Comparison of ENCODE assay signal across 13 cellular contexts in genomic region chr7:38283809-38284208, GRCh38.
DNase-seq lines count a peak whose midpoint lies in the region; ATAC-seq and TF ChIP-seq lines count a peak whose summit lies in the region.
"Had no signal": no experiment of that assay in that cellular context is flagged by ENCODE, and none has a peak within 500 bp of the region (broad histone marks: within the 10 kb centered on the region; RNA-seq: fewer than 3 reads in every experiment).

No MANE protein-coding gene starts in this region.

- no peak overlapping the region for H3K4me3 Mint-ChIP-seq in CD4-positive, alpha-beta T cell
- H3K4me3 Mint-ChIP-seq: B cell; CD8-positive, alpha-beta T cell had no signal

- H3K27ac ChIP-seq in BLaER1, result no peak overlapping the region
- H3K27ac ChIP-seq in BLaER1 treated with 17β-estradiol and CSF1 and Interleukin-3, amounts not matched to agents 10 nM and 100 nM, result no peak overlapping the region
- no peak overlapping the region for H3K27ac ChIP-seq in CD4-positive, alpha-beta T cell (ENCODE audit: low read depth, low read length)

- intact Hi-C loops in CD4-positive, alpha-beta T cell (cut with DNase I, micrococcal nuclease), result no loop called here

- no peak overlapping the region for H3K27ac Mint-ChIP-seq in CD4-positive, alpha-beta T cell
- H3K27ac Mint-ChIP-seq: B cell; CD8-positive, alpha-beta T cell had no signal

- H3K36me3 Mint-ChIP-seq in CD4-positive, alpha-beta T cell (ENCODE audit: low read depth), result no peaks in the 10 kb centered on the region
- H3K36me3 Mint-ChIP-seq: CD8-positive, alpha-beta T cell had no signal

- peaks cover 19% of the 10 kb centered on the region for H3K4me1 ChIP-seq in BLaER1
- H3K4me1 ChIP-seq in BLaER1 treated with 17β-estradiol and CSF1 and Interleukin-3, amounts not matched to agents 10 nM and 100 nM, result peaks cover 15 to 31% (median 22%) of the 10 kb centered on the region in 10 experiments; a peak in 19 of 20 replicates

- no peaks in the 10 kb centered on the region for H3K9me3 ChIP-seq in BLaER1
- no peaks in the 10 kb centered on the region for H3K9me3 ChIP-seq in BLaER1 treated with 17β-estradiol and CSF1 and Interleukin-3, amounts not matched to agents 10 nM and 100 nM (replicated peaks in 1 of 11)
- no peaks in the 10 kb centered on the region for H3K9me3 ChIP-seq in CD4-positive, alpha-beta T cell (ENCODE audit: control insufficient read depth, low read length)

- no peak overlapping the region for H3K4me3 ChIP-seq in BLaER1
- H3K4me3 ChIP-seq in BLaER1 treated with 17β-estradiol and CSF1 and Interleukin-3, amounts not matched to agents 10 nM and 100 nM, result no peak overlapping the region

- H3K36me3 ChIP-seq in BLaER1, result no peaks in the 10 kb centered on the region
- H3K36me3 ChIP-seq in BLaER1 treated with 17β-estradiol and CSF1 and Interleukin-3, amounts not matched to agents 10 nM and 100 nM, result no peaks in the 10 kb centered on the region

- no peaks in the 10 kb centered on the region for H3K9me3 Mint-ChIP-seq in CD4-positive, alpha-beta T cell
- H3K9me3 Mint-ChIP-seq: CD8-positive, alpha-beta T cell had no signal

- no peak overlapping the region for H3K9ac ChIP-seq in BLaER1
- no peak overlapping the region for H3K9ac ChIP-seq in BLaER1 treated with 17β-estradiol and CSF1 and Interleukin-3, amounts not matched to agents 10 nM and 100 nM

- no peaks in the 10 kb centered on the region for H3K27me3 ChIP-seq in BLaER1
- no peaks in the 10 kb centered on the region for H3K27me3 ChIP-seq in BLaER1 treated with 17β-estradiol and CSF1 and Interleukin-3, amounts not matched to agents 10 nM and 100 nM
- H3K27me3 ChIP-seq in CD4-positive, alpha-beta T cell (ENCODE audit: control insufficient read depth, insufficient read depth, low read length), result no peaks in the 10 kb centered on the region

- POLR2A ChIA-PET in CD4-positive, alpha-beta T cell (lab: Charles Lee), result no interaction called here

- no peaks in the 10 kb centered on the region for H3K4me1 Mint-ChIP-seq in CD4-positive, alpha-beta T cell (ENCODE audit: low read depth)
- H3K4me1 Mint-ChIP-seq: B cell had no signal

- ATAC-seq in GM18517 (IDR thresholded peaks at IDR 0.05; ENCODE audit: unreplicated experiment), result no peak
- no peak for ATAC-seq in CD4-positive, alpha-beta T cell (ENCODE audit: poor library complexity)
- ATAC-seq: CD8-positive, alpha-beta T cell; HCT116 had no signal

- no peak for TF ChIP-seq CTCF in CD4-positive, alpha-beta T cell (IDR thresholded peaks at IDR 0.05)

- DNase-seq in OCI-M1 (lab: John Stamatoyannopoulos, UW) (peak; percentile 4), myocyte (ENCODE audit: low read depth) (peak; percentile 4), SHP77 treated with DMSO at 0.1 percent for 48 hours (lab: John Stamatoyannopoulos, UW) (no peak)
- no peak for DNase-seq in CD4-positive, alpha-beta T cell
- DNase-seq: CD8-positive, alpha-beta T cell; NCI-H187 treated with DMSO at 0.1 percent for 48 hours; NCI-H524; T-helper 1 cell had no signal

- no peaks in the 10 kb centered on the region for H4K20me1 ChIP-seq in BLaER1
- H4K20me1 ChIP-seq in BLaER1 treated with 17β-estradiol and CSF1 and Interleukin-3, amounts not matched to agents 10 nM and 100 nM, result no peaks in the 10 kb centered on the region

- peak overlapping the region; percentile 69 for H3K4me2 ChIP-seq in BLaER1
- peak overlapping the region in 10 of 11 experiments; percentile 35 to 66 (median 56); a peak in 19 of 22 replicates for H3K4me2 ChIP-seq in BLaER1 treated with 17β-estradiol and CSF1 and Interleukin-3, amounts not matched to agents 10 nM and 100 nM

- CTCF ChIA-PET in CD4-positive, alpha-beta T cell (lab: Charles Lee), result no interaction called here

- H3K27me3 Mint-ChIP-seq in CD4-positive, alpha-beta T cell, result no peaks in the 10 kb centered on the region

Comparison
In these comparisons a context has a peak if more than half of its experiments do, and no peak if none do; other contexts are left out.
1. DNase-seq: peak in OCI-M1 (single experiment) and myocyte (single experiment); none in CD4-positive, alpha-beta T cell (0 of 10) and SHP77 treated with DMSO at 0.1 percent for 48 hours (single experiment).